In the genomic region with DNA sequence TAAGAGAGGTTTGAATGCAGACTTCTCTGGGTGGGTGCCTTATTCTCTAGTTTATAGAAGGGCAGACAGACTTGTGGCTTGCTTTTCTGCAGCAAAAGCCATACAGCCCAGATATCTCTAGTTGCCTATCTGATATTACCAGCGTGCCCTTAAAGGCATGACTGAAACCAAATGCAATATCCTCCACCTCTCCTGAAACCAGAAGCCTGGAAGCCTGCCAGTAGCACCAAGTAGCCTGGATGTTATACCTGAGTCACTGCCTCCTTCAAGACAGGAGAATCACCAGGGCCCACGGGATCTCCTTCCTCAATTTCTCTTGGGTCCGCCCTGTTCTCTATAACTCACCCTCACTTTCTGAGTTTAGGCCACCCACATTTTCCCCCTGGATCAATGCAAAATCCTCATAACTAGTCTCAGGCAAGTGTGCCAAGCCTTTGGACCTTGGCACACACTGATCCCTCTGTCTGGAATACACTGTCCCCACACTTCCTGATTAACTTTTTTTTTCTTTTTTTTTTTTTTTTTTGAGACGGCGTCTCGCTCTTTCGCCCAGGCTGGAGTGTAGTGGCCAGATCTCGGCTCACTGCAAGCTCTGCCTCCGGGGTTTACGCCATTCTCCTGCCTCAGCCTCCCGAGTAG, we compare ENCODE assay signal across 20 cellular contexts.
DNase-seq lines count a peak whose midpoint lies in the region; ATAC-seq and TF ChIP-seq lines count a peak whose summit lies in the region.
"Had no signal": no experiment of that assay in that cellular context is flagged by ENCODE, and none has a peak within 500 bp of the region (broad histone marks: within the 10 kb centered on the region; RNA-seq: fewer than 3 reads in every experiment).

No MANE protein-coding gene starts in this region.

- H3K4me2 ChIP-seq in mesenchymal stem cell (ENCODE audit: low read length, poor library complexity, severe bottlenecking), result no peak overlapping the region
- H3K4me2 ChIP-seq: GM23338 had no signal

- no peak overlapping the region for H2BK5ac ChIP-seq in mesenchymal stem cell (ENCODE audit: low read depth, low read length, poor library complexity, severe bottlenecking)

- H3K4ac ChIP-seq in mesenchymal stem cell (ENCODE audit: low read depth in 1 of 2, low read length in 2 of 2), result no peak overlapping the region

- no peak overlapping the region for H3K23ac ChIP-seq in mesenchymal stem cell (ENCODE audit: low read length in 2 of 2)

- H3K79me1 ChIP-seq in mesenchymal stem cell (replicated peaks; ENCODE audit: low read length, poor library complexity, severe bottlenecking), result no peaks in the 10 kb centered on the region

- no peak overlapping the region for H2BK15ac ChIP-seq in mesenchymal stem cell (ENCODE audit: low read depth, poor library complexity, severe bottlenecking)

- no peaks in the 10 kb centered on the region for H3K4me1 Mint-ChIP-seq in natural killer cell treated with Interleukin-12 subunit alpha and Interleukin-12 subunit beta and Interleukin-15 and Interleukin-18, amount 100 ng/mL, for 72 hours (ENCODE audit: low read depth in 2 of 2)
- no peaks in the 10 kb centered on the region for H3K4me1 Mint-ChIP-seq in natural killer cell
- H3K4me1 Mint-ChIP-seq: CD4-positive, CD25-positive, alpha-beta regulatory T cell; GM23338 had no signal

- WGBS in mesenchymal stem cell, result 86% methylated on average over 10 of the region's 11 CpGs

- no peak overlapping the region for H3K27ac Mint-ChIP-seq in natural killer cell treated with Interleukin-12 subunit alpha and Interleukin-12 subunit beta and Interleukin-15 and Interleukin-18, amount 100 ng/mL, for 72 hours
- H3K27ac Mint-ChIP-seq in natural killer cell, result no peak overlapping the region
- H3K27ac Mint-ChIP-seq: CD4-positive, CD25-positive, alpha-beta regulatory T cell; GM23338 had no signal

- peak; percentile 35 for DNase-seq in natural killer cell treated with Interleukin-12 subunit alpha and Interleukin-12 subunit beta and Interleukin-15 and Interleukin-18, amount 100 ng/mL, for 72 hours (ENCODE audit: low spot score)
- DNase-seq in natural killer cell (no peak), SW480 (ENCODE audit: low spot score) (peak; percentile 14), left lobe of liver (ENCODE audit: low spot score) (peak; percentile 32), mesenchymal stem cell (no peak), HUDEP-2 (lab: John Stamatoyannopoulos, UW; ENCODE audit: unreplicated experiment in 76 of 76) (no peak)
- no peak for DNase-seq in stimulated activated naive CD4-positive, alpha-beta T cell treated with Interleukin-2 at 50 U/mL for 16 hours (lab: John Stamatoyannopoulos, UW)
- DNase-seq: BE2C; CD4-positive, CD25-positive, alpha-beta regulatory T cell; COR-L47; DMS153; MG63; NCI-H1048; NCI-H1436; NCI-H2081; NCI-H82 had no signal

- H2BK12ac ChIP-seq in mesenchymal stem cell (ENCODE audit: low read length in 2 of 2), result no peak overlapping the region

- H2BK120ac ChIP-seq in mesenchymal stem cell (ENCODE audit: low read depth, low read length), result no peak overlapping the region

- H2AFZ ChIP-seq in mesenchymal stem cell (ENCODE audit: low read depth, low read length), result no peak overlapping the region
- H2AFZ ChIP-seq: GM23338 had no signal

- H3K27me3 ChIP-seq in mesenchymal stem cell (ENCODE audit: control insufficient read depth in 1 of 2, insufficient read depth in 1 of 2, low read length in 2 of 2), result peaks cover 0 to 9% of the 10 kb centered on the region in 2 experiments
- H3K27me3 ChIP-seq: BE2C, MG63, SJSA1 had no signal

- H3K4me3 Mint-ChIP-seq in natural killer cell treated with Interleukin-12 subunit alpha and Interleukin-12 subunit beta and Interleukin-15 and Interleukin-18, amount 100 ng/mL, for 72 hours, result no peak overlapping the region
- no peak overlapping the region for H3K4me3 Mint-ChIP-seq in natural killer cell
- H3K4me3 Mint-ChIP-seq: CD4-positive, CD25-positive, alpha-beta regulatory T cell; GM23338 had no signal

- no peak overlapping the region for H3K9ac ChIP-seq in mesenchymal stem cell (ENCODE audit: low read length)

- no peaks in the 10 kb centered on the region for H3K27me3 Mint-ChIP-seq in natural killer cell treated with Interleukin-12 subunit alpha and Interleukin-12 subunit beta and Interleukin-15 and Interleukin-18, amount 100 ng/mL, for 72 hours
- no peaks in the 10 kb centered on the region for H3K27me3 Mint-ChIP-seq in natural killer cell (ENCODE audit: low read depth in 2 of 2)
- H3K27me3 Mint-ChIP-seq: CD4-positive, CD25-positive, alpha-beta regulatory T cell had no signal

- H3K4me3 ChIP-seq in mesenchymal stem cell (ENCODE audit: insufficient read depth in 1 of 2, low read depth in 1 of 2, low read length in 2 of 2), result no peak overlapping the region
- H3K4me3 ChIP-seq: GM23338, MG63, SJSA1 had no signal

- H2AK5ac ChIP-seq in mesenchymal stem cell (ENCODE audit: low read length, severe bottlenecking), result no peak overlapping the region

- H3K9me3 Mint-ChIP-seq in natural killer cell treated with Interleukin-12 subunit alpha and Interleukin-12 subunit beta and Interleukin-15 and Interleukin-18, amount 100 ng/mL, for 72 hours, result no peaks in the 10 kb centered on the region
- no peaks in the 10 kb centered on the region for H3K9me3 Mint-ChIP-seq in natural killer cell

- no peak overlapping the region for H3K27ac ChIP-seq in mesenchymal stem cell (ENCODE audit: low read length, poor library complexity, severe bottlenecking)
- H3K27ac ChIP-seq: SJSA1 had no signal

- no peaks in the 10 kb centered on the region for H3K36me3 Mint-ChIP-seq in natural killer cell treated with Interleukin-12 subunit alpha and Interleukin-12 subunit beta and Interleukin-15 and Interleukin-18, amount 100 ng/mL, for 72 hours
- H3K36me3 Mint-ChIP-seq in natural killer cell, result no peaks in the 10 kb centered on the region
- H3K36me3 Mint-ChIP-seq: CD4-positive, CD25-positive, alpha-beta regulatory T cell had no signal

- H3K18ac ChIP-seq in mesenchymal stem cell (ENCODE audit: low read depth in 1 of 2, low read length in 2 of 2), result no peak overlapping the region

- H4K91ac ChIP-seq in mesenchymal stem cell (ENCODE audit: low read length), result no peak overlapping the region

- ATAC-seq in natural killer cell treated with Interleukin-12 subunit alpha and Interleukin-12 subunit beta and Interleukin-15 and Interleukin-18, amount 100 ng/mL, for 72 hours, result no peak
- no peak for ATAC-seq in natural killer cell
- ATAC-seq in left lobe of liver, result no peak
- no peak for ATAC-seq in GM18867 (IDR thresholded peaks at IDR 0.05; ENCODE audit: unreplicated experiment)
- ATAC-seq: GM23338, Panc1 had no signal

- no peak overlapping the region for H3K14ac ChIP-seq in mesenchymal stem cell (ENCODE audit: low read length in 2 of 2)

- TF ChIP-seq CTCF in natural killer cell (IDR thresholded peaks at IDR 0.05), result no peak

- H3K4me1 ChIP-seq in mesenchymal stem cell (ENCODE audit: control insufficient read depth, insufficient read depth, low read depth, low read length), result no peaks in the 10 kb centered on the region
- H3K4me1 ChIP-seq: BE2C, SJSA1 had no signal

- H4K8ac ChIP-seq in mesenchymal stem cell (ENCODE audit: low read length), result no peak overlapping the region

- H3K36me3 ChIP-seq in mesenchymal stem cell (ENCODE audit: control insufficient read depth in 1 of 2, insufficient read depth in 2 of 2, low read depth in 1 of 2, low read length in 2 of 2), result no peaks in the 10 kb centered on the region
- H3K36me3 ChIP-seq: BE2C, MG63, SJSA1 had no signal

- intact Hi-C loops in natural killer cell (cut with micrococcal nuclease), result no loop called here

- no peaks in the 10 kb centered on the region for H3K9me3 ChIP-seq in mesenchymal stem cell (ENCODE audit: control insufficient read depth, low read length)
- H3K9me3 ChIP-seq: BE2C, MG63, SJSA1 had no signal

Comparison
In these comparisons a context has a peak if more than half of its experiments do, and no peak if none do; other contexts are left out.
1. DNase-seq: peak in natural killer cell treated with Interleukin-12 subunit alpha and Interleukin-12 subunit beta and Interleukin-15 and Interleukin-18, amount 100 ng/mL, for 72 hours (single experiment), SW480 (single experiment) and left lobe of liver (single experiment); none in natural killer cell (single experiment), mesenchymal stem cell (single experiment), HUDEP-2 (0 of 76) and stimulated activated naive CD4-positive, alpha-beta T cell treated with Interleukin-2 at 50 U/mL for 16 hours (single experiment).